In genomic region chr9:38651400-38652042, GRCh38 we compare ENCODE assay signal across 1 cellular context.
TF ChIP-seq lines count a peak whose summit lies in the region.

No MANE protein-coding gene starts in this region.

TF ChIP-seq in GM12878, 131 proteins besides CTCF, POLR2A, EP300 and RAD21 (continued from another document):
- TF ChIP-seq, protein P1, sequence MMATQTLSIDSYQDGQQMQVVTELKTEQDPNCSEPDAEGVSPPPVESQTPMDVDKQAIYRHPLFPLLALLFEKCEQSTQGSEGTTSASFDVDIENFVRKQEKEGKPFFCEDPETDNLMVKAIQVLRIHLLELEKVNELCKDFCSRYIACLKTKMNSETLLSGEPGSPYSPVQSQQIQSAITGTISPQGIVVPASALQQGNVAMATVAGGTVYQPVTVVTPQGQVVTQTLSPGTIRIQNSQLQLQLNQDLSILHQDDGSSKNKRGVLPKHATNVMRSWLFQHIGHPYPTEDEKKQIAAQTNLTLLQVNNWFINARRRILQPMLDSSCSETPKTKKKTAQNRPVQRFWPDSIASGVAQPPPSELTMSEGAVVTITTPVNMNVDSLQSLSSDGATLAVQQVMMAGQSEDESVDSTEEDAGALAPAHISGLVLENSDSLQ (IDR thresholded peaks at IDR 0.05), result peak; percentile 21; the same call in 1 of the 2 replicates
- TF ChIP-seq IKZF2 (IDR thresholded peaks at IDR 0.05), result peak; percentile 23 to 51; a peak in 2 of 4 replicates
- TF ChIP-seq ZBTB4 (CRISPR knock-in tag; IDR thresholded peaks at IDR 0.05), result no peak
- peak; percentile 17; the same call in 1 of the 2 replicates for TF ChIP-seq BCL11A (IDR thresholded peaks at IDR 0.05; ENCODE audit: low read depth, low read length)
- TF ChIP-seq, protein P2, sequence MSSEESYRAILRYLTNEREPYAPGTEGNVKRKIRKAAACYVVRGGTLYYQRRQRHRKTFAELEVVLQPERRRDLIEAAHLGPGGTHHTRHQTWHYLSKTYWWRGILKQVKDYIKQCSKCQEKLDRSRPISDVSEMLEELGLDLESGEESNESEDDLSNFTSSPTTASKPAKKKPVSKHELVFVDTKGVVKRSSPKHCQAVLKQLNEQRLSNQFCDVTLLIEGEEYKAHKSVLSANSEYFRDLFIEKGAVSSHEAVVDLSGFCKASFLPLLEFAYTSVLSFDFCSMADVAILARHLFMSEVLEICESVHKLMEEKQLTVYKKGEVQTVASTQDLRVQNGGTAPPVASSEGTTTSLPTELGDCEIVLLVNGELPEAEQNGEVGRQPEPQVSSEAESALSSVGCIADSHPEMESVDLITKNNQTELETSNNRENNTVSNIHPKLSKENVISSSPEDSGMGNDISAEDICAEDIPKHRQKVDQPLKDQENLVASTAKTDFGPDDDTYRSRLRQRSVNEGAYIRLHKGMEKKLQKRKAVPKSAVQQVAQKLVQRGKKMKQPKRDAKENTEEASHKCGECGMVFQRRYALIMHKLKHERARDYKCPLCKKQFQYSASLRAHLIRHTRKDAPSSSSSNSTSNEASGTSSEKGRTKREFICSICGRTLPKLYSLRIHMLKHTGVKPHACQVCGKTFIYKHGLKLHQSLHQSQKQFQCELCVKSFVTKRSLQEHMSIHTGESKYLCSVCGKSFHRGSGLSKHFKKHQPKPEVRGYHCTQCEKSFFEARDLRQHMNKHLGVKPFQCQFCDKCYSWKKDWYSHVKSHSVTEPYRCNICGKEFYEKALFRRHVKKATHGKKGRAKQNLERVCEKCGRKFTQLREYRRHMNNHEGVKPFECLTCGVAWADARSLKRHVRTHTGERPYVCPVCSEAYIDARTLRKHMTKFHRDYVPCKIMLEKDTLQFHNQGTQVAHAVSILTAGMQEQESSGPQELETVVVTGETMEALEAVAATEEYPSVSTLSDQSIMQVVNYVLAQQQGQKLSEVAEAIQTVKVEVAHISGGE (CRISPR knock-in tag; IDR thresholded peaks at IDR 0.05), result no peak
- TF ChIP-seq RB1 (IDR thresholded peaks at IDR 0.05; ENCODE audit: borderline replicate concordance), result no peak
- TF ChIP-seq DPF2 (IDR thresholded peaks at IDR 0.05), result 0 out of 2 replicates have a peak, but pooled peaks have one; percentile 32
- peak; percentile 47; the same call in 1 of the 2 replicates for TF ChIP-seq MTA2 (IDR thresholded peaks at IDR 0.05; ENCODE audit: low read depth)
- TF ChIP-seq STAT3 (IDR thresholded peaks at IDR 0.05; ENCODE audit: low read depth, low read length), result no peak
- peak in 1 of 2 experiments; percentile 60; a peak in 2 of 4 replicates for TF ChIP-seq BHLHE40 (IDR thresholded peaks at IDR 0.05; ENCODE audit: borderline replicate concordance in 1 of 2, low read depth in 2 of 2, low read length in 1 of 2)
